ENCODE assay signal across 23 cellular contexts in the genomic region with DNA sequence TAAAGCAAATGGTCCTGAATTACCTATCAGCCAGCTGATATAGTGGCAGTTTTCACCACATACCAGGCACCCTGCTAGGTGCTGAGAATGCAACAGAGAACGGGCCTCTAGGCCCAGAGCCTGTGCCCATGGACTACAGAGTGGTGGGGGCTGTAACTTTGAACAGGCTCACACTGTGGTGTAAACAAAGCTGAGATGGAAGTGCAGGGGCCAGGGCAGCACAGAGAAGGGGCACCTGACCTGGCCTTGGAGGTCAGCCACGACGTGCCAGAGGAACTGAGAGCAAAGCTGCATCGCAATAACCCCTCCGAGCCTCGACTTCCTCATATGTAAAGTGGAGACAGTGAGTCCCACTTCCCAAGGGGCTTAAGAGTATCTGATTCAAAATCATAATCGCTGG.
DNase-seq lines count a peak whose midpoint lies in the region; ATAC-seq and TF ChIP-seq lines count a peak whose summit lies in the region.
"Had no signal": no experiment of that assay in that cellular context is flagged by ENCODE, and none has a peak within 500 bp of the region (broad histone marks: within the 10 kb centered on the region; RNA-seq: fewer than 3 reads in every experiment).

No MANE protein-coding gene starts in this region.

- H3K27me3 ChIP-seq in left lung: no peaks in the 10 kb centered on the region
- H3K27me3 ChIP-seq in tibial artery: no peaks in the 10 kb centered on the region
- H3K27me3 ChIP-seq: Peyer's patch, SJCRH30 had no signal

- no peaks in the 10 kb centered on the region for H3K36me3 Mint-ChIP-seq in dendritic cell treated with granulocyte-macrophage colony-stimulating factor and Interleukin-4, amounts not matched to agents 40 ng/mL and 50 ng/mL, for 4 days (ENCODE audit: low read depth)
- H3K36me3 Mint-ChIP-seq in activated T-cell treated with anti-CD3 and anti-CD28 coated beads, Interleukin-2, amount 50 U/mL, for 72 hours (ENCODE audit: insufficient read depth in 2 of 2): no peaks in the 10 kb centered on the region
- H3K36me3 Mint-ChIP-seq: naive B cell had no signal

- ATAC-seq in left lung (peak; percentile 60), HG02610 (IDR thresholded peaks at IDR 0.05; ENCODE audit: unreplicated experiment) (no peak)
- ATAC-seq in activated T-cell treated with anti-CD3 and anti-CD28 coated beads, Interleukin-2, amount 50 U/mL, for 72 hours (replicated peaks in 1 of 2): no peak
- ATAC-seq: activated T-cell treated with anti-CD3 and anti-CD28 coated beads, Interleukin-2, amount 50 U/mL, for 4 hours had no signal

- peaks cover 9% of the 10 kb centered on the region for H3K27me3 Mint-ChIP-seq in dendritic cell treated with granulocyte-macrophage colony-stimulating factor and Interleukin-4, amounts not matched to agents 40 ng/mL and 50 ng/mL, for 4 days
- no peaks in the 10 kb centered on the region for H3K27me3 Mint-ChIP-seq in activated T-cell treated with anti-CD3 and anti-CD28 coated beads, Interleukin-2, amount 50 U/mL, for 72 hours (ENCODE audit: low read depth)

- peaks cover 0 to 20% of the 10 kb centered on the region in 2 donors for H3K4me1 ChIP-seq in left lung
- H3K4me1 ChIP-seq in tibial artery: peaks cover 0 to 4% (median 0%) of the 10 kb centered on the region in 4 donors
- H3K4me1 ChIP-seq: SJCRH30 had no signal

- no peak overlapping the region for H3K27ac ChIP-seq in left lung
- no peak overlapping the region for H3K27ac ChIP-seq in tibial artery
- H3K27ac ChIP-seq: SJCRH30, thoracic aorta had no signal

- H3K4me1 Mint-ChIP-seq in dendritic cell treated with granulocyte-macrophage colony-stimulating factor and Interleukin-4, amounts not matched to agents 40 ng/mL and 50 ng/mL, for 4 days (ENCODE audit: low read depth): peaks cover 37% of the 10 kb centered on the region
- no peaks in the 10 kb centered on the region for H3K4me1 Mint-ChIP-seq in activated T-cell treated with anti-CD3 and anti-CD28 coated beads, Interleukin-2, amount 50 U/mL, for 72 hours (ENCODE audit: low read depth)
- H3K4me1 Mint-ChIP-seq: naive B cell had no signal

- TF ChIP-seq CTCF in NB4 (IDR thresholded peaks at IDR 0.05; ENCODE audit: low read depth, low read length) (no peak), left lung (IDR thresholded peaks at IDR 0.05) (no peak), tibial artery (IDR thresholded peaks at IDR 0.05) (no peak)

- intact Hi-C loops in dendritic cell treated with granulocyte-macrophage colony-stimulating factor and Interleukin-4, amounts not matched to agents 40 ng/mL and 50 ng/mL, for 4 days (cut with micrococcal nuclease): no loop called here
- intact Hi-C loops in left lung (cut with DNase I): no loop called here
- intact Hi-C loops in tibial artery (cut with DNase I; ENCODE audit: low total_unique reads): no loop called here

- peak; percentile 20 for DNase-seq in NB4 (ENCODE audit: low read depth)
- peak in 1 of 2 donors; percentile 62 for DNase-seq in left lung
- peak; percentile 48 to 69 for DNase-seq in tibial artery
- DNase-seq in activated T-cell treated with anti-CD3 and anti-CD28 coated beads, Interleukin-2, amount 50 U/mL, for 72 hours: no peak
- no peak for DNase-seq in NCI-H1930 (lab: John Stamatoyannopoulos, UW)
- DNase-seq: activated CD4-positive, alpha-beta T cell treated with anti-CD3 and anti-CD28 coated beads for 4 hours; activated naive CD4-positive, alpha-beta T cell treated with Interleukin-2 at 50 U/mL for 16 hours; activated T-cell treated with anti-CD3 and anti-CD28 coated beads, Interleukin-2, amount 50 U/mL, for 4 hours; CD4-positive, alpha-beta T cell; EL; kidney; mesenchymal stem cell; naive B cell; NCI-H1436; NCI-H510A treated with DMSO at 0.1 percent for 48 hours; occipital lobe; SJCRH30; stimulated activated CD4-positive, alpha-beta T cell treated with anti-CD3 and anti-CD28 coated beads, Interleukin-4, amount 100 ng/mL, for 1 hour; stimulated activated naive CD4-positive, alpha-beta T cell had no signal

- H3K9me3 ChIP-seq in left lung (no peaks in the 10 kb centered on the region), tibial artery (no peaks in the 10 kb centered on the region)
- H3K9me3 ChIP-seq: Peyer's patch, SJCRH30, thoracic aorta had no signal

- H3K4me3 ChIP-seq in NB4 (ENCODE audit: low read depth, low read length) (no peak overlapping the region), left lung (no peak overlapping the region), tibial artery (no peak overlapping the region)
- H3K4me3 ChIP-seq: Peyer's patch, SJCRH30, thoracic aorta had no signal

- H3K4me3 Mint-ChIP-seq in dendritic cell treated with granulocyte-macrophage colony-stimulating factor and Interleukin-4, amounts not matched to agents 40 ng/mL and 50 ng/mL, for 4 days: no peak overlapping the region
- no peak overlapping the region for H3K4me3 Mint-ChIP-seq in activated T-cell treated with anti-CD3 and anti-CD28 coated beads, Interleukin-2, amount 50 U/mL, for 72 hours
- H3K4me3 Mint-ChIP-seq: activated T-cell treated with anti-CD3 and anti-CD28 coated beads, Interleukin-2, amount 50 U/mL, for 4 hours; CD4-positive, alpha-beta T cell had no signal

- H3K36me3 ChIP-seq in left lung (no peaks in the 10 kb centered on the region), tibial artery (no peaks in the 10 kb centered on the region)
- H3K36me3 ChIP-seq: Peyer's patch, SJCRH30, thoracic aorta had no signal

- peak overlapping the region; percentile 63 for H3K27ac Mint-ChIP-seq in dendritic cell treated with granulocyte-macrophage colony-stimulating factor and Interleukin-4, amounts not matched to agents 40 ng/mL and 50 ng/mL, for 4 days
- no peak overlapping the region for H3K27ac Mint-ChIP-seq in activated T-cell treated with anti-CD3 and anti-CD28 coated beads, Interleukin-2, amount 50 U/mL, for 72 hours
- H3K27ac Mint-ChIP-seq: CD4-positive, alpha-beta T cell; naive B cell had no signal

- TF ChIP-seq POLR2A in NB4 (IDR thresholded peaks at IDR 0.05; ENCODE audit: extremely low read depth, insufficient read length): no peak

- no peaks in the 10 kb centered on the region for H3K9me3 Mint-ChIP-seq in dendritic cell treated with granulocyte-macrophage colony-stimulating factor and Interleukin-4, amounts not matched to agents 40 ng/mL and 50 ng/mL, for 4 days
- H3K9me3 Mint-ChIP-seq in activated T-cell treated with anti-CD3 and anti-CD28 coated beads, Interleukin-2, amount 50 U/mL, for 72 hours: peaks cover 0 to 3% of the 10 kb centered on the region in 2 donors
- H3K9me3 Mint-ChIP-seq: activated T-cell treated with anti-CD3 and anti-CD28 coated beads, Interleukin-2, amount 50 U/mL, for 4 hours; CD4-positive, alpha-beta T cell had no signal

Comparison
In these comparisons a context has a peak if more than half of its experiments do, and no peak if none do; other contexts are left out.
1. DNase-seq: peak in NB4 (single experiment) and tibial artery (2 of 2); none in activated T-cell treated with anti-CD3 and anti-CD28 coated beads, Interleukin-2, amount 50 U/mL, for 72 hours (0 of 2) and NCI-H1930 (0 of 2).